21 cellular contexts compared by ENCODE assay signal in genomic region chr20:2859330-2860121, GRCh38. TPM values are rescaled to one million over a fixed set of nuclear protein-coding genes. Genes with fewer than 3 reads are reported as not detected.
DNase-seq lines count a peak whose midpoint lies in the region; FAIRE-seq and TF ChIP-seq lines count a peak whose summit lies in the region.
"Had no signal": no experiment of that assay in that cellular context is flagged by ENCODE, and none has a peak within 500 bp of the region (broad histone marks: within the 10 kb centered on the region; RNA-seq: fewer than 3 reads in every experiment).

No MANE protein-coding gene starts in this region.

- H3K4me3 ChIP-seq in fibroblast of the aortic adventitia (ENCODE audit: low read depth, low read length) (no peak overlapping the region), stomach (no peak overlapping the region)
- H3K4me3 ChIP-seq: cardiac muscle cell, skin epidermis had no signal

- no peaks in the 10 kb centered on the region for H3K4me1 ChIP-seq in stomach

- no peak overlapping the region for H3K27ac ChIP-seq in stomach
- H3K27ac ChIP-seq: 22Rv1, cardiac muscle cell, HL-60, neutrophil, skin epidermis had no signal

- 80 to 94% (median 87%) methylated on average over 3 to 4 of the region's 4 CpGs for WGBS in stomach, 5 donors

- H3K36me3 ChIP-seq in stomach, result peaks cover 27 to 55% (median 44%) of the 10 kb centered on the region in 4 donors
- H3K36me3 ChIP-seq: cardiac muscle cell had no signal

- no peaks in the 10 kb centered on the region for H3K27me3 ChIP-seq in stomach
- H3K27me3 ChIP-seq: cardiac muscle cell, neutrophil had no signal

- FAIRE-seq in HTR-8/SVneo (lab: Jason Lieb, UNC), result no peak
- FAIRE-seq: GM12892 had no signal

- intact Hi-C loops in stomach (cut with DNase I; ENCODE audit: low total_unique reads), result no loop called here

- TF ChIP-seq CTCF in fibroblast of the aortic adventitia (IDR thresholded peaks at IDR 0.05; ENCODE audit: insufficient read depth, low read length) (peak; percentile 2), stomach (IDR thresholded peaks at IDR 0.05) (no peak)

- H3K9me3 ChIP-seq in stomach, result no peaks in the 10 kb centered on the region
- H3K9me3 ChIP-seq: neutrophil had no signal

- peak; percentile 10 for TF ChIP-seq EP300 in stomach (IDR thresholded peaks at IDR 0.05)

- TF ChIP-seq POLR2A in stomach (IDR thresholded peaks at IDR 0.05), result no peak

- DNase-seq in NCI-H2029 (lab: John Stamatoyannopoulos, UW) (peak; percentile 7), NCI-H2029 treated with DMSO at 0.1 percent for 48 hours (lab: John Stamatoyannopoulos, UW) (no peak), NCI-H2196 treated with DMSO at 0.1 percent for 48 hours (lab: John Stamatoyannopoulos, UW; ENCODE audit: unreplicated experiment) (peak; percentile 21), fibroblast of the aortic adventitia (ENCODE audit: low read depth) (peak; percentile 92), stomach (no peak), DMS 273 treated with DMSO at 0.1 percent for 48 hours (lab: John Stamatoyannopoulos, UW) (no peak), NCI-H774 (lab: John Stamatoyannopoulos, UW) (no peak), HTR-8/SVneo (ENCODE audit: insufficient read length, low spot score) (no peak)
- DNase-seq: activated B cell treated with CpG ODN at 0.5 μM for 24 hours; activated CD8-positive, alpha-beta memory T cell treated with anti-CD3 and anti-CD28 coated beads, Interleukin-2, amount 50 U/mL, for 4 hours; activated naive CD4-positive, alpha-beta T cell treated with anti-CD3 and anti-CD28 coated beads, Interleukin-2, amount 50 U/mL, for 16 hours; CD8-positive, alpha-beta T cell; mesendoderm; NCI-H510A treated with DMSO at 0.1 percent for 48 hours; stimulated activated naive CD8-positive, alpha-beta T cell treated with anti-CD3 and anti-CD28 coated beads, Interleukin-15, Interleukin-2, amounts not matched to agents 100 U/mL and 50 U/mL, for 24 hours had no signal

RNA-seq across cellular contexts. Expression of gene PTPRA, which starts 13.8 kb away (rescaled TPM):
- total RNA-seq in fibroblast of the aortic adventitia (ENCODE audit: low replicate concordance), result 10.5 and 75.1 TPM in 2 replicates
- 100 to 1,000 TPM in 1 of 5 donors, 10 to 100 TPM in 4; 19.7 to 157 (median 56.7) TPM for total RNA-seq in stomach
- polyA plus RNA-seq in stomach, result 10 to 100 TPM in 1 of 3 donors, 1 to 10 TPM in 2; 8.1 to 15.9 (median 9.2) TPM

RNA-seq across cellular contexts. Expression of gene VPS16, which starts 19.0 kb away (rescaled TPM):
- 31.6 and 32.0 TPM in 2 replicates for total RNA-seq in fibroblast of the aortic adventitia (ENCODE audit: low replicate concordance)
- 10 to 100 TPM in 4 of 5 donors, 1 to 10 TPM in 1; 5.8 to 23.7 (median 20.6) TPM for total RNA-seq in stomach
- polyA plus RNA-seq in stomach, result 10 to 100 TPM; 31.4 to 53.0 (median 42.6) TPM

RNA-seq across cellular contexts. Expression of gene PCED1A, which starts 19.1 kb away (rescaled TPM):
- total RNA-seq in fibroblast of the aortic adventitia (ENCODE audit: low replicate concordance), result 21.1 and 31.0 TPM in 2 replicates
- total RNA-seq in stomach, result 100 to 1,000 TPM in 2 of 5 donors, 10 to 100 TPM in 3; 10.3 to 166 (median 44.9) TPM
- 10 to 100 TPM; 43.0 to 65.0 (median 44.1) TPM for polyA plus RNA-seq in stomach

RNA-seq across cellular contexts. Expression of gene TMEM239, which starts 43.4 kb away (rescaled TPM):
- 0.09 TPM in 1 of 2 replicates, not detected in the other for total RNA-seq in fibroblast of the aortic adventitia (ENCODE audit: low replicate concordance)
- under 1 TPM in 1 of 5 donors, not detected in 4; 0.18 TPM for total RNA-seq in stomach
- not detected for polyA plus RNA-seq in stomach
- total RNA-seq: activated B cell treated with CpG ODN at 0.5 μM for 24 hours; cardiac muscle cell; CD8-positive, alpha-beta T cell had no signal

RNA-seq across cellular contexts. Expression of gene C20orf141, which starts 44.7 kb away (rescaled TPM):
- total RNA-seq in fibroblast of the aortic adventitia (ENCODE audit: low replicate concordance), result not detected in 2 replicates
- not detected for total RNA-seq in stomach
- not detected for polyA plus RNA-seq in stomach
- total RNA-seq: activated B cell treated with CpG ODN at 0.5 μM for 24 hours; cardiac muscle cell; CD8-positive, alpha-beta T cell had no signal
- polyA plus RNA-seq: cardiac muscle cell had no signal

Comparison
In these comparisons a context has a peak if more than half of its experiments do, and no peak if none do; other contexts are left out.
1. DNase-seq: peak in NCI-H2029 (single experiment), NCI-H2196 treated with DMSO at 0.1 percent for 48 hours (single experiment) and fibroblast of the aortic adventitia (single experiment); none in NCI-H2029 treated with DMSO at 0.1 percent for 48 hours (single experiment), stomach (single experiment), DMS 273 treated with DMSO at 0.1 percent for 48 hours (single experiment), NCI-H774 (single experiment) and HTR-8/SVneo (single experiment).